Comparison of ENCODE assay signal across 25 cellular contexts in genomic region chr20:11166716-11167115, GRCh38.
DNase-seq lines count a peak whose midpoint lies in the region; ATAC-seq, FAIRE-seq and TF ChIP-seq lines count a peak whose summit lies in the region.
"Had no signal": no experiment of that assay in that cellular context is flagged by ENCODE, and none has a peak within 500 bp of the region (broad histone marks: within the 10 kb centered on the region; RNA-seq: fewer than 3 reads in every experiment).

No MANE protein-coding gene starts in this region.

- H3K36me3 Mint-ChIP-seq in HFFc6 (ENCODE audit: low read depth): no peaks in the 10 kb centered on the region
- H3K36me3 Mint-ChIP-seq: CD14-positive monocyte; CD8-positive, alpha-beta memory T cell had no signal

- CTCF ChIA-PET in A549 (lab: Yijun Ruan, JAX): interaction anchor here (1.1 kb wide), 1 partner anchor 33 kb away, joined by 5 read pairs; no protein-coding TSS in a partner anchor

- WGBS in A549 (ENCODE audit: missing lambda C conversion rate): 78% methylated on average over 2 of the region's 2 CpGs

- no peak for TF ChIP-seq POLR2A in A549 (IDR thresholded peaks at IDR 0.05; ENCODE audit: low read length)

- POLR2A ChIA-PET in A549 (lab: Yijun Ruan, JAX): no interaction called here

- H3K27ac Mint-ChIP-seq in HFFc6: no peak overlapping the region
- H3K27ac Mint-ChIP-seq: CD14-positive monocyte; CD4-positive, alpha-beta T cell had no signal

- H3K27ac ChIP-seq in A549: no peak overlapping the region
- H3K27ac ChIP-seq: 22Rv1; BLaER1 treated with 17β-estradiol and CSF1 and Interleukin-3, amounts not matched to agents 10 nM and 100 nM had no signal

- 0 out of 3 replicates have a peak, but pooled peaks cover 5% of the 10 kb centered on the region for H3K4me1 ChIP-seq in A549
- H3K4me1 ChIP-seq: BE2C, HAP-1 had no signal

- no peak for TF ChIP-seq EP300 in A549 (IDR thresholded peaks at IDR 0.05)

- ATAC-seq in A549: no peak
- ATAC-seq in GM18867 (IDR thresholded peaks at IDR 0.05; ENCODE audit: unreplicated experiment): no peak
- ATAC-seq: GM12878 had no signal

- DNase-seq in A549 (ENCODE audit: low read depth in 1 of 2, low spot score in 1 of 2): no peak
- DNase-seq in cardiac fibroblast (ENCODE audit: low read depth in 2 of 2): peak; percentile 27 to 55
- peak; percentile 42 for DNase-seq in fibroblast of peridontal ligament (ENCODE audit: extremely low read depth)
- DNase-seq in iris pigment epithelial cell (ENCODE audit: low read depth): peak; percentile 35
- no peak for DNase-seq in NCI-H2196 treated with DMSO at 0.1 percent for 48 hours (lab: John Stamatoyannopoulos, UW; ENCODE audit: unreplicated experiment)
- DNase-seq in HFFc6: no peak
- DNase-seq: ACHN; AML-193; BE2C; CD4-positive, alpha-beta T cell; CD8-positive, alpha-beta memory T cell; DMS 273 treated with DMSO at 0.1 percent for 48 hours; DMS79; EL; GDM1; GOT3 had no signal

- TF ChIP-seq CTCF in A549 (IDR thresholded peaks at IDR 0.05) (no peak), cardiac fibroblast (IDR thresholded peaks at IDR 0.05; ENCODE audit: low read depth, low read length) (no peak), HFFc6 (IDR thresholded peaks at IDR 0.05) (no peak)

- peaks cover 7% of the 10 kb centered on the region; the same call in 1 of the 2 replicates for H3K4me1 Mint-ChIP-seq in HFFc6 (ENCODE audit: low read depth)
- H3K4me1 Mint-ChIP-seq: CD8-positive, alpha-beta memory T cell had no signal

- peaks cover 4% of the 10 kb centered on the region; the same call in 1 of the 2 replicates for H3K27me3 Mint-ChIP-seq in HFFc6 (ENCODE audit: insufficient read depth)
- H3K27me3 Mint-ChIP-seq: CD4-positive, alpha-beta T cell; CD8-positive, alpha-beta memory T cell had no signal

- peak; percentile 81 for FAIRE-seq in A549 (lab: Jason Lieb, UNC)
- FAIRE-seq: A204.1, D721Med, GM12878, H54 had no signal

- no peak overlapping the region for H3K4me3 Mint-ChIP-seq in HFFc6
- H3K4me3 Mint-ChIP-seq: CD14-positive monocyte; CD4-positive, alpha-beta T cell; CD8-positive, alpha-beta memory T cell had no signal

- TF ChIP-seq RAD21 in A549 (conservative IDR thresholded peaks at IDR 0.05 in 1 of 2, IDR thresholded peaks at IDR 0.05 in 1 of 2): no peak

- H3K4me3 ChIP-seq in A549: no peak overlapping the region
- no peak overlapping the region for H3K4me3 ChIP-seq in cardiac fibroblast (replicated peaks in 1 of 2; ENCODE audit: low read depth in 2 of 2, low read length in 2 of 2)
- H3K4me3 ChIP-seq: BLaER1 treated with 17β-estradiol and CSF1 and Interleukin-3, amounts not matched to agents 10 nM and 100 nM; GM12878; HAP-1 had no signal

- H3K4me2 ChIP-seq in A549: no peak overlapping the region
- H3K4me2 ChIP-seq: BLaER1 treated with 17β-estradiol and CSF1 and Interleukin-3, amounts not matched to agents 10 nM and 100 nM had no signal

- no peaks in the 10 kb centered on the region; the same call in 1 of the 2 replicates for H3K9me3 Mint-ChIP-seq in HFFc6

- H3K9me3 ChIP-seq in A549: no peaks in the 10 kb centered on the region
- H3K9me3 ChIP-seq: BE2C; BLaER1 treated with 17β-estradiol and CSF1 and Interleukin-3, amounts not matched to agents 10 nM and 100 nM; HAP-1 had no signal

TF ChIP-seq in A549, 52 proteins besides CTCF, POLR2A, EP300 and RAD21:
- TF ChIP-seq ZC3H11A (IDR thresholded peaks at IDR 0.05) (no peak), ESRRA (IDR thresholded peaks at IDR 0.05; ENCODE audit: borderline replicate concordance, low read length) (no peak), KDM5A (IDR thresholded peaks at IDR 0.05) (no peak), HDAC2 (IDR thresholded peaks at IDR 0.05) (no peak), FOSB (CRISPR knock-in tag; IDR thresholded peaks at IDR 0.05) (no peak), MAZ (IDR thresholded peaks at IDR 0.05; ENCODE audit: borderline replicate concordance, low read depth, low read length) (no peak), JUNB (IDR thresholded peaks at IDR 0.05) (no peak), CHD4 (IDR thresholded peaks at IDR 0.05; ENCODE audit: borderline replicate concordance) (no peak), BHLHE40 (IDR thresholded peaks at IDR 0.05; ENCODE audit: low read depth, low read length) (no peak), TFCP2L1 (CRISPR knock-in tag; IDR thresholded peaks at IDR 0.05) (no peak), GATA3 (IDR thresholded peaks at IDR 0.05; ENCODE audit: borderline replicate concordance) (no peak), BCL3 (IDR thresholded peaks at IDR 0.05) (no peak), ELK1 (IDR thresholded peaks at IDR 0.05; ENCODE audit: low read depth, low read length) (no peak), HEYL (CRISPR knock-in tag; IDR thresholded peaks at IDR 0.05) (no peak), USF2 (IDR thresholded peaks at IDR 0.05) (no peak)

Comparison
In these comparisons a context has a peak if more than half of its experiments do, and no peak if none do; other contexts are left out.
1. DNase-seq: peak in cardiac fibroblast (2 of 2), fibroblast of peridontal ligament (single experiment) and iris pigment epithelial cell (single experiment); none in A549 (0 of 2), NCI-H2196 treated with DMSO at 0.1 percent for 48 hours (single experiment) and HFFc6 (single experiment).